Comparison of ENCODE assay signal across 11 cellular contexts in genomic region chr1:236438614-236439013, GRCh38.
"Had no signal": no experiment of that assay in that cellular context is flagged by ENCODE, and none has a peak within 500 bp of the region (broad histone marks: within the 10 kb centered on the region; RNA-seq: fewer than 3 reads in every experiment).

No MANE protein-coding gene starts in this region.

- H3K4me3 Mint-ChIP-seq: GM23338, H9, HFFc6 had no signal

- H3K27ac ChIP-seq: GM23248 had no signal

- H3K4me1 Mint-ChIP-seq: H9 had no signal

- H3K36me3 ChIP-seq: HAP-1 had no signal

- ATAC-seq: GM23338, HCT116 had no signal

- H3K9ac ChIP-seq: GM23248 had no signal

- H3K4me1 ChIP-seq: HAP-1 had no signal

- H3K27ac Mint-ChIP-seq: GM23338, H9, HFFc6 had no signal

- DNase-seq: GM23248, GOT3, H7, H9, HCEC 1CT, HFFc6 had no signal

- H2AFZ ChIP-seq: GM23248, GM23338 had no signal

- H3K9me3 ChIP-seq: HAP-1 had no signal

- FAIRE-seq: H1, H54 had no signal

- H3K4me3 ChIP-seq: GM23248, GM23338, HAP-1 had no signal

- H3K9me3 Mint-ChIP-seq: GM23338, H9, HFFc6 had no signal

- H3K4me2 ChIP-seq: GM23338 had no signal
